ENCODE assay signal across 11 cellular contexts in the genomic region with DNA sequence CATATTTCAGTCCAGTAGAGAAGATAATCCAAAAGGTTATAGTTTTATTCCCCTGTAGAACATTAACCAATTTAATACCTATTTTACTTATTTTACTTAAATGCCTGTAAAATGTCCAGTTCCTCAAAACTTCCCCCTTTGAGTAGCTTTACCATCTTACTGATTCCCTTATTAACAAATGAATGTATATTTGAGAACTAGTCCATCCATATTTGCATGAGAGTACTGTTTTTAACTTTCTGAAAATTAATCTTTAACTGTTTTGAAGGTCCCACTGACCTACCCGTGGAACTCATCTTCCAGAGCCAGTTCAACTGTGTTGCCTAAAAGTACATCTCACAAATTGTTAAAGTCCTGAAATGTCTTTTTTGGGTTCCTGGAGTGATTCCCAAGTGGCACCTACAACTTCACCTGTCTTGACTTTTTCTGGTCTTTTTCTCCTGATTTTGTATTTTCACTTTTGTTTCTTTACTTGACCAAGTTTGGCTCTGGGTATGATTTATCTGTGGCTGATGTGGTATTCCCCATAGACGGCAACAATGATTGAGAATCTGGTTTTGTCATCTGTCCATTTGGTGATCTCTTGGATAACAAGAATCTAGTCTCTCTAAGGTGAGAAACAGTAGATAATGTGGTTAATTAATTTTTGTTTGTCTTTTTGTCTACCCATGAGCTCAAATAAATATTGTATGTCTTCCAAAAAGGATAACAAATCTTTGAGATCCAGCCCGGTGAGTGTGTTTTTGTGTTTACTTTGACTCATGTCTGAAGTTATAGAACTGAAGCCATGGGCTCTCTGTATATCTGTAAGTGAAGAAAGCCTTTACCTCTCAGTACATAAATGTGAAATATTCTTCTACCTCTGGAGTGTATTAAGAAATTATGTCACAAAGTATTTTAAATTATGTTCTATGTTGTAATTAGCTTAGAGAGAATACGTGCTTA.
DNase-seq lines count a peak whose midpoint lies in the region; ATAC-seq lines count a peak whose summit lies in the region.
"Had no signal": no experiment of that assay in that cellular context is flagged by ENCODE, and none has a peak within 500 bp of the region (broad histone marks: within the 10 kb centered on the region; RNA-seq: fewer than 3 reads in every experiment).

No MANE protein-coding gene starts in this region.

- POLR2A ChIA-PET in CD4-positive, alpha-beta memory T cell (lab: Charles Lee; ENCODE audit: partially characterized antibody): interaction anchor here (0.6 to 1.3 kb wide), 2 partner anchors 104 to 119 kb away, joined by 3 read pairs; no protein-coding TSS in a partner anchor

- H3K36me3 ChIP-seq in CD4-positive, alpha-beta memory T cell (ENCODE audit: insufficient read depth, low read length): no peaks in the 10 kb centered on the region
- H3K36me3 ChIP-seq: adrenal gland had no signal

- no peaks in the 10 kb centered on the region for H3K9me3 ChIP-seq in CD4-positive, alpha-beta memory T cell (ENCODE audit: control insufficient read depth in 1 of 2, low read length in 2 of 2)
- H3K9me3 ChIP-seq: adrenal gland had no signal

- no peaks in the 10 kb centered on the region for H3K9me3 Mint-ChIP-seq in CD4-positive, alpha-beta memory T cell
- H3K9me3 Mint-ChIP-seq in activated T-helper 2 cell treated with anti-CD3 and anti-CD28 coated beads, Interferon-gamma antibody, Interleukin-2, Interleukin-4, amounts not matched to agents 10 μg/mL and 5 μg/mL and 100 μg/mL, durations not matched to agents 14 hours and 24 hours and 36 hours: no peaks in the 10 kb centered on the region

- ATAC-seq in GM19035 (IDR thresholded peaks at IDR 0.05; ENCODE audit: unreplicated experiment) (peak; percentile 78), HG02852 (IDR thresholded peaks at IDR 0.05; ENCODE audit: unreplicated experiment) (peak; percentile 74)
- ATAC-seq: K562 had no signal

- H3K4me3 Mint-ChIP-seq in CD4-positive, alpha-beta memory T cell: no peak overlapping the region
- no peak overlapping the region for H3K4me3 Mint-ChIP-seq in activated T-helper 2 cell treated with anti-CD3 and anti-CD28 coated beads, Interferon-gamma antibody, Interleukin-2, Interleukin-4, amounts not matched to agents 10 μg/mL and 5 μg/mL and 100 μg/mL, durations not matched to agents 14 hours and 24 hours and 36 hours (ENCODE audit: low read depth)

- H3K4me1 Mint-ChIP-seq in CD4-positive, alpha-beta memory T cell: peaks cover 22 to 49% (median 33%) of the 10 kb centered on the region in 4 donors
- peaks cover 24% of the 10 kb centered on the region for H3K4me1 Mint-ChIP-seq in activated T-helper 2 cell treated with anti-CD3 and anti-CD28 coated beads, Interferon-gamma antibody, Interleukin-2, Interleukin-4, amounts not matched to agents 10 μg/mL and 5 μg/mL and 100 μg/mL, durations not matched to agents 14 hours and 24 hours and 36 hours (ENCODE audit: low read depth)

- H3K4me3 ChIP-seq in CD4-positive, alpha-beta memory T cell (ENCODE audit: low read length in 2 of 2): no peak overlapping the region
- H3K4me3 ChIP-seq: adrenal gland, K562 had no signal

- H3K27ac Mint-ChIP-seq in CD4-positive, alpha-beta memory T cell: peak overlapping the region in 4 of 7 donors; percentile 10 to 86 (median 16)
- no peak overlapping the region for H3K27ac Mint-ChIP-seq in activated T-helper 2 cell treated with anti-CD3 and anti-CD28 coated beads, Interferon-gamma antibody, Interleukin-2, Interleukin-4, amounts not matched to agents 10 μg/mL and 5 μg/mL and 100 μg/mL, durations not matched to agents 14 hours and 24 hours and 36 hours

- CTCF ChIA-PET in CD4-positive, alpha-beta memory T cell (lab: Charles Lee; ENCODE audit: partially characterized antibody): no interaction called here

- H3K27me3 ChIP-seq in CD4-positive, alpha-beta memory T cell (ENCODE audit: insufficient read depth, low read length): no peaks in the 10 kb centered on the region
- H3K27me3 ChIP-seq: adrenal gland had no signal

- no peak for DNase-seq in CD4-positive, alpha-beta memory T cell
- peak; percentile 15 for DNase-seq in NCI-H69 (lab: John Stamatoyannopoulos, UW)
- no peak for DNase-seq in NCI-H2196 (lab: John Stamatoyannopoulos, UW; ENCODE audit: unreplicated experiment)
- DNase-seq in HUDEP-2 (lab: John Stamatoyannopoulos, UW; ENCODE audit: unreplicated experiment in 76 of 76): no peak
- no peak for DNase-seq in activated T-helper 2 cell treated with anti-CD3 and anti-CD28 coated beads, Interferon-gamma antibody, Interleukin-2, Interleukin-4, amounts not matched to agents 10 μg/mL and 5 μg/mL and 100 μg/mL, durations not matched to agents 14 hours and 24 hours and 36 hours (ENCODE audit: low spot score)
- DNase-seq in SKM-1 (lab: John Stamatoyannopoulos, UW; ENCODE audit: unreplicated experiment): no peak
- DNase-seq: adrenal gland had no signal

- no peaks in the 10 kb centered on the region for H3K27me3 Mint-ChIP-seq in CD4-positive, alpha-beta memory T cell
- H3K27me3 Mint-ChIP-seq in activated T-helper 2 cell treated with anti-CD3 and anti-CD28 coated beads, Interferon-gamma antibody, Interleukin-2, Interleukin-4, amounts not matched to agents 10 μg/mL and 5 μg/mL and 100 μg/mL, durations not matched to agents 14 hours and 24 hours and 36 hours (ENCODE audit: low read depth): no peaks in the 10 kb centered on the region

- no peaks in the 10 kb centered on the region for H3K36me3 Mint-ChIP-seq in CD4-positive, alpha-beta memory T cell
- H3K36me3 Mint-ChIP-seq in activated T-helper 2 cell treated with anti-CD3 and anti-CD28 coated beads, Interferon-gamma antibody, Interleukin-2, Interleukin-4, amounts not matched to agents 10 μg/mL and 5 μg/mL and 100 μg/mL, durations not matched to agents 14 hours and 24 hours and 36 hours (ENCODE audit: low read depth): peaks cover 6% of the 10 kb centered on the region

- H3K27ac ChIP-seq in CD4-positive, alpha-beta memory T cell (ENCODE audit: low read depth, low read length): no peak overlapping the region
- H3K27ac ChIP-seq: adrenal gland had no signal

- H3K4me1 ChIP-seq in CD4-positive, alpha-beta memory T cell (ENCODE audit: insufficient read depth, low read length): peaks cover 6% of the 10 kb centered on the region
- H3K4me1 ChIP-seq: parathyroid adenoma had no signal

- intact Hi-C loops in CD4-positive, alpha-beta memory T cell (cut with micrococcal nuclease): no loop called here
- intact Hi-C loops in activated T-helper 2 cell treated with anti-CD3 and anti-CD28 coated beads, Interferon-gamma antibody, Interleukin-2, Interleukin-4, amounts not matched to agents 10 μg/mL and 5 μg/mL and 100 μg/mL, durations not matched to agents 14 hours and 24 hours and 36 hours (cut with micrococcal nuclease): loop anchor here (1.0 kb wide), 1 partner anchor 9 kb away; no protein-coding TSS in a partner anchor
